Comparison of ENCODE assay signal across 12 cellular contexts in the genomic region with DNA sequence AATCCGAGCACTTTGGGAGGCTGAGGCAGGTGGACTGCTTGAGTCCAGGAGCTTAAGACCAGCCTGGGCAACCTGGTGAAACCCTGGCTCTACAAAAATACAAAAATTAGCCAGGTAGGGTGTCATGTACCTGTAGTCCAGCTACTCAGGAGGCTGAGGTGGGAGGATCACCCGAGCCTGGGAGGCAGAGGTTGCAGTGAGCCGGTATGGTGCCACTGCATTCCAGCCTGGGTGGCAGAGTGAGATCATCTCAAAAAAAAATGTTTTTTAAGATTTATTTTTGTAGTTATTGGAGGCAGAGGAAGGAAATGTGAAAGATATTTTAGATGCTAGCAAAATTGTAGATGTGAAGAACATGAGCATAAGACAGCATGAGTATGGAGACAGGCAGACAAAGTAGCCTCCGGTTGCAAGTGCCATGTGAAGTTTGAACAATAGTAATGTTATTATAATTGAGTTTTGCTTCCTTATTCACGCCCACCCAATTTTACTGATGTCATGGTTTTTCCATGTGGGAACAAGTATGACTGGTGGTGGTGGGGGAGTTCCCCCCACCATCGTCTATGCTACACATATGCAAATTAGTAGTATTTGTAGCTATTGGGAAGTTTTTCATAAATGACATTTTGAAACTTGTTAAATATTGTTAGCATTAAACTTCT. TPM values are rescaled to one million over a fixed set of nuclear protein-coding genes. Genes with fewer than 3 reads are reported as not detected.
DNase-seq lines count a peak whose midpoint lies in the region; ATAC-seq and TF ChIP-seq lines count a peak whose summit lies in the region.
"Had no signal": no experiment of that assay in that cellular context is flagged by ENCODE, and none has a peak within 500 bp of the region (broad histone marks: within the 10 kb centered on the region; RNA-seq: fewer than 3 reads in every experiment).

No MANE protein-coding gene starts in this region.

- BruUV-seq in A673 (replicated peaks; lab: Mats Ljungman, UMichigan) = no TSS peak

- peaks cover 8% of the 10 kb centered on the region for H3K36me3 Mint-ChIP-seq in IgD-negative memory B cell
- peaks cover 21 to 22% of the 10 kb centered on the region in 2 donors for H3K36me3 Mint-ChIP-seq in naive B cell

- intact Hi-C loops in A673 (cut with micrococcal nuclease; ENCODE audit: unreplicated experiment) = no loop called here

- H3K4me1 Mint-ChIP-seq in IgD-negative memory B cell (peaks cover 19 to 36% (median 19%) of the 10 kb centered on the region in 3 donors), naive B cell (peaks cover 21 to 35% (median 26%) of the 10 kb centered on the region in 3 donors)
- H3K4me1 Mint-ChIP-seq: GM23338 had no signal

- TF ChIP-seq CTCF in GM06990 (IDR thresholded peaks at IDR 0.05; ENCODE audit: insufficient read depth, low read length, poor library complexity, severe bottlenecking) (no peak), A673 (conservative IDR thresholded peaks at IDR 0.05; ENCODE audit: low read depth, low read length) (no peak)

- CTCF ChIA-PET in A673 (lab: Charles Lee) = no interaction called here

- peak; percentile 31 for DNase-seq in GM06990 (ENCODE audit: extremely low read depth, insufficient read length)
- DNase-seq in naive B cell = no peak
- DNase-seq in A673 (ENCODE audit: low spot score) = no peak
- DNase-seq in NCI-H1436 treated with DMSO at 0.1 percent for 48 hours (lab: John Stamatoyannopoulos, UW) = no peak
- DNase-seq in SW 1271 (lab: John Stamatoyannopoulos, UW) = no peak
- no peak for DNase-seq in NCI-H524 treated with DMSO at 0.1 percent for 48 hours (lab: John Stamatoyannopoulos, UW)
- DNase-seq: DMS 273 treated with DMSO at 0.1 percent for 48 hours had no signal

- H3K4me3 Mint-ChIP-seq in IgD-negative memory B cell (peak overlapping the region in 2 of 4 donors; percentile 80 to 81), naive B cell (peak overlapping the region in 4 of 8 donors; percentile 24 to 81 (median 56))
- H3K4me3 Mint-ChIP-seq: GM23338 had no signal

- H3K27me3 Mint-ChIP-seq in IgD-negative memory B cell = no peaks in the 10 kb centered on the region
- H3K27me3 Mint-ChIP-seq in naive B cell = no peaks in the 10 kb centered on the region

- no peaks in the 10 kb centered on the region for H3K9me3 ChIP-seq in A673 (ENCODE audit: low read depth, low read length, poor library complexity, severe bottlenecking)
- H3K9me3 ChIP-seq: vagina had no signal

- H3K27ac Mint-ChIP-seq in IgD-negative memory B cell = peak overlapping the region; percentile 59 to 87 (median 78)
- H3K27ac Mint-ChIP-seq in naive B cell = peak overlapping the region; percentile 70 to 89 (median 80)
- H3K27ac Mint-ChIP-seq: GM23338 had no signal

- POLR2A ChIA-PET in A673 (lab: Charles Lee; ENCODE audit: low non-redundant PET) = no interaction called here

- H3K36me3 ChIP-seq in GM06990 (ENCODE audit: control insufficient read depth, insufficient read depth, low read length) = peaks cover 15% of the 10 kb centered on the region
- H3K36me3 ChIP-seq in A673 (ENCODE audit: insufficient read depth, low read length, poor library complexity, severe bottlenecking) = peaks cover 34% of the 10 kb centered on the region

- H3K4me1 ChIP-seq in A673 (ENCODE audit: insufficient read depth, low read length, poor library complexity, severe bottlenecking) = no peaks in the 10 kb centered on the region
- H3K4me1 ChIP-seq: vagina had no signal

- H3K27ac ChIP-seq in A673 (ENCODE audit: low read depth, low read length, poor library complexity, severe bottlenecking) = no peak overlapping the region
- H3K27ac ChIP-seq: vagina had no signal

- H3K27me3 ChIP-seq in GM06990 (replicated peaks; ENCODE audit: control insufficient read depth, insufficient read depth, low read length) (no peaks in the 10 kb centered on the region), A673 (replicated peaks; ENCODE audit: insufficient read depth, low read depth, low read length, poor library complexity) (no peaks in the 10 kb centered on the region)
- H3K27me3 ChIP-seq: vagina had no signal

- H3K9me3 Mint-ChIP-seq in IgD-negative memory B cell (no peaks in the 10 kb centered on the region), naive B cell (no peaks in the 10 kb centered on the region)
- H3K9me3 Mint-ChIP-seq: GM23338 had no signal

- ATAC-seq in GM19324 (IDR thresholded peaks at IDR 0.05; ENCODE audit: low FRiP score, unreplicated experiment) (peak; percentile 53), naive B cell (ENCODE audit: low read depth in 2 of 2) (peak; percentile 64 to 73)
- ATAC-seq: GM23338, left lobe of liver had no signal

- H3K4me3 ChIP-seq in GM06990 (replicated peaks; ENCODE audit: low read depth, low read length) (no peak overlapping the region), A673 (ENCODE audit: low read depth, low read length, poor library complexity, severe bottlenecking) (no peak overlapping the region)
- H3K4me3 ChIP-seq: GM23338, vagina had no signal

RNA-seq across cellular contexts. Expression of gene REL, which starts 18.0 kb away (rescaled TPM):
- polyA plus RNA-seq in IgD-negative memory B cell (64.7 TPM), naive B cell (ENCODE audit: low read depth in 6 of 6) (100 to 1,000 TPM in 3 of 6 donors, 10 to 100 TPM in 3; 30.1 to 125 (median 106) TPM)
- total RNA-seq in A673 (2021) = 11.5 and 13.3 TPM in 2 replicates
